ENCODE assay signal across 28 cellular contexts in genomic region chr1:228155596-228156517, GRCh38. TPM values are rescaled to one million over a fixed set of nuclear protein-coding genes. Genes with fewer than 3 reads are reported as not detected.
DNase-seq lines count a peak whose midpoint lies in the region; ATAC-seq and TF ChIP-seq lines count a peak whose summit lies in the region.
"Had no signal": no experiment of that assay in that cellular context is flagged by ENCODE, and none has a peak within 500 bp of the region (broad histone marks: within the 10 kb centered on the region; RNA-seq: fewer than 3 reads in every experiment).

No MANE protein-coding gene starts in this region.

- POLR2A ChIA-PET in RWPE1 (lab: Yijun Ruan, JAX; ENCODE audit: low non-redundant PET) (interaction anchor here (1.2 kb wide), 1 partner anchor 9 kb away, joined by 5 read pairs; no protein-coding TSS in a partner anchor), MCF 10A (lab: Yijun Ruan, JAX) (interaction anchor here (1.2 to 8.9 kb wide), 4 partner anchors 8 to 16 kb away, joined by 4 to 137 read pairs (median 42); partner anchors contain the start of genes GUK1 and IBA57)
- POLR2A ChIA-PET in naive thymus-derived CD8-positive, alpha-beta T cell (lab: Charles Lee), result interaction anchor here (1.2 to 4.1 kb wide), 4 partner anchors 8 to 331 kb away, joined by 4 to 49 read pairs (median 27); partner anchors contain the start of genes GUK1 and IBA57

- no peak for ATAC-seq in natural killer cell treated with Interleukin-12 subunit alpha and Interleukin-12 subunit beta and Interleukin-15 and Interleukin-18, amount 100 ng/mL, for 72 hours
- no peak for ATAC-seq in natural killer cell
- ATAC-seq in naive thymus-derived CD8-positive, alpha-beta T cell, result no peak
- ATAC-seq in HG03108 (IDR thresholded peaks at IDR 0.05; ENCODE audit: unreplicated experiment), result no peak
- ATAC-seq: gastrocnemius medialis, Panc1 had no signal

- peak overlapping the region; percentile 100 for H3K27ac ChIP-seq in RWPE1
- H3K27ac ChIP-seq: ascending aorta, gastrocnemius medialis, HL-60, upper lobe of left lung, WERI-Rb-1 had no signal

- intact Hi-C loops in natural killer cell (cut with micrococcal nuclease), result no loop called here
- intact Hi-C loops in MCF 10A (cut with micrococcal nuclease), result no loop called here

- TF ChIP-seq CTCF in natural killer cell (IDR thresholded peaks at IDR 0.05) (no peak), RWPE1 (conservative IDR thresholded peaks at IDR 0.05; ENCODE audit: low read depth) (no peak), MCF 10A (IDR thresholded peaks at IDR 0.05; ENCODE audit: unreplicated experiment) (no peak)

- no peak overlapping the region for H3K27ac Mint-ChIP-seq in natural killer cell treated with Interleukin-12 subunit alpha and Interleukin-12 subunit beta and Interleukin-15 and Interleukin-18, amount 100 ng/mL, for 72 hours
- no peak overlapping the region for H3K27ac Mint-ChIP-seq in natural killer cell
- H3K27ac Mint-ChIP-seq in naive thymus-derived CD8-positive, alpha-beta T cell, result peak overlapping the region in 9 of 10 donors; percentile 41 to 94 (median 92)
- no peak overlapping the region for H3K27ac Mint-ChIP-seq in MCF 10A (ENCODE audit: low read depth, unreplicated experiment)
- H3K27ac Mint-ChIP-seq: CD14-positive monocyte; naive B cell; stimulated activated effector memory CD8-positive, alpha-beta T cell treated with anti-CD3 and anti-CD28 coated beads, Interleukin-12 subunit alpha, Interleukin-12 subunit beta, amount 100 ng/mL, for 72 hours had no signal

- no TSS peak for BruUV-seq in MCF 10A (replicated peaks; lab: Mats Ljungman, UMichigan)

- CTCF ChIA-PET in RWPE1 (lab: Yijun Ruan, JAX) (interaction anchor here (1.9 kb wide), 1 partner anchor 9 kb away, joined by 6 read pairs; the partner anchor contains the start of gene IBA57), MCF 10A (lab: Yijun Ruan, JAX) (interaction anchor here (0.5 to 5.9 kb wide), 6 partner anchors 9 to 229 kb away, joined by 3 to 63 read pairs (median 4); partner anchors contain the start of gene IBA57)

- peak; percentile 52 for DNase-seq in natural killer cell treated with Interleukin-12 subunit alpha and Interleukin-12 subunit beta and Interleukin-15 and Interleukin-18, amount 100 ng/mL, for 72 hours (ENCODE audit: low spot score)
- DNase-seq in natural killer cell, result no peak
- DNase-seq in RWPE1 (ENCODE audit: low spot score), result no peak
- peak in 1 of 10 donors; percentile 58 for DNase-seq in naive thymus-derived CD8-positive, alpha-beta T cell
- DNase-seq in glomerular visceral epithelial cell (ENCODE audit: extremely low spot score), result no peak
- no peak for DNase-seq in activated CD4-positive, alpha-beta T cell treated with anti-CD3 and anti-CD28 coated beads, Interleukin-2, amount 50 U/mL, for 48 hours
- no peak for DNase-seq in MCF 10A (ENCODE audit: unreplicated experiment)
- DNase-seq: central memory CD4-positive, alpha-beta T cell; dermis blood vessel endothelial cell; gastrocnemius medialis; hippocampal formation; left colon; naive B cell; NCI-H1048; NCI-H1694 treated with DMSO at 0.1 percent for 48 hours; NCI-H526; SIG-M5; SW 1271; T1000; WERI-Rb-1 had no signal

- peaks cover 0 to 9% of the 10 kb centered on the region in 2 donors for H3K4me1 Mint-ChIP-seq in natural killer cell treated with Interleukin-12 subunit alpha and Interleukin-12 subunit beta and Interleukin-15 and Interleukin-18, amount 100 ng/mL, for 72 hours (ENCODE audit: low read depth in 2 of 2)
- H3K4me1 Mint-ChIP-seq in natural killer cell (peaks cover 0 to 11% of the 10 kb centered on the region in 2 donors), MCF 10A (ENCODE audit: insufficient read depth, unreplicated experiment) (peaks cover 22% of the 10 kb centered on the region)
- H3K4me1 Mint-ChIP-seq in naive thymus-derived CD8-positive, alpha-beta T cell, result peaks cover 15 to 44% (median 31%) of the 10 kb centered on the region in 4 donors

- H3K9me3 Mint-ChIP-seq in natural killer cell treated with Interleukin-12 subunit alpha and Interleukin-12 subunit beta and Interleukin-15 and Interleukin-18, amount 100 ng/mL, for 72 hours, result no peaks in the 10 kb centered on the region
- H3K9me3 Mint-ChIP-seq in natural killer cell (no peaks in the 10 kb centered on the region), MCF 10A (ENCODE audit: unreplicated experiment) (no peaks in the 10 kb centered on the region)
- no peaks in the 10 kb centered on the region for H3K9me3 Mint-ChIP-seq in naive thymus-derived CD8-positive, alpha-beta T cell
- H3K9me3 Mint-ChIP-seq: activated T-helper 1 cell treated with anti-CD3 and anti-CD28 coated beads, Interleukin-12 subunit alpha, Interleukin-12 subunit beta, Interleukin-2, Interleukin-4 antibody, amounts not matched to agents 30 ng/mL and 10 ng/mL and 1 ng/mL, durations not matched to agents 14 hours and 24 hours and 36 hours; CD14-positive monocyte; naive B cell; stimulated activated effector memory CD8-positive, alpha-beta T cell treated with anti-CD3 and anti-CD28 coated beads, Interleukin-12 subunit alpha, Interleukin-12 subunit beta, amount 100 ng/mL, for 72 hours had no signal

- H3K27me3 Mint-ChIP-seq in natural killer cell treated with Interleukin-12 subunit alpha and Interleukin-12 subunit beta and Interleukin-15 and Interleukin-18, amount 100 ng/mL, for 72 hours, result no peaks in the 10 kb centered on the region
- H3K27me3 Mint-ChIP-seq in natural killer cell (ENCODE audit: low read depth in 2 of 2), result no peaks in the 10 kb centered on the region
- no peaks in the 10 kb centered on the region for H3K27me3 Mint-ChIP-seq in naive thymus-derived CD8-positive, alpha-beta T cell
- H3K27me3 Mint-ChIP-seq in MCF 10A (ENCODE audit: insufficient read depth, unreplicated experiment), result no peaks in the 10 kb centered on the region

- no peaks in the 10 kb centered on the region for H3K36me3 Mint-ChIP-seq in natural killer cell treated with Interleukin-12 subunit alpha and Interleukin-12 subunit beta and Interleukin-15 and Interleukin-18, amount 100 ng/mL, for 72 hours
- H3K36me3 Mint-ChIP-seq in natural killer cell (no peaks in the 10 kb centered on the region), MCF 10A (ENCODE audit: insufficient read depth, unreplicated experiment) (no peaks in the 10 kb centered on the region)
- H3K36me3 Mint-ChIP-seq in naive thymus-derived CD8-positive, alpha-beta T cell, result no peaks in the 10 kb centered on the region
- H3K36me3 Mint-ChIP-seq: CD14-positive monocyte, naive B cell had no signal

- H3K4me3 Mint-ChIP-seq in natural killer cell treated with Interleukin-12 subunit alpha and Interleukin-12 subunit beta and Interleukin-15 and Interleukin-18, amount 100 ng/mL, for 72 hours, result no peak overlapping the region
- no peak overlapping the region for H3K4me3 Mint-ChIP-seq in natural killer cell
- H3K4me3 Mint-ChIP-seq in naive thymus-derived CD8-positive, alpha-beta T cell, result peak overlapping the region; percentile 59 to 87 (median 72)
- H3K4me3 Mint-ChIP-seq in MCF 10A (ENCODE audit: unreplicated experiment), result no peak overlapping the region
- H3K4me3 Mint-ChIP-seq: activated T-helper 1 cell treated with anti-CD3 and anti-CD28 coated beads, Interleukin-12 subunit alpha, Interleukin-12 subunit beta, Interleukin-2, Interleukin-4 antibody, amounts not matched to agents 30 ng/mL and 10 ng/mL and 1 ng/mL, durations not matched to agents 14 hours and 24 hours and 36 hours; CD14-positive monocyte; naive B cell; stimulated activated effector memory CD8-positive, alpha-beta T cell treated with anti-CD3 and anti-CD28 coated beads, Interleukin-12 subunit alpha, Interleukin-12 subunit beta, amount 100 ng/mL, for 72 hours had no signal

RNA-seq across cellular contexts. Expression of gene GJC2, which starts 6.1 kb away (rescaled TPM):
- total RNA-seq in natural killer cell treated with Interleukin-12 subunit alpha and Interleukin-12 subunit beta and Interleukin-15 and Interleukin-18, amount 100 ng/mL, for 72 hours, result 1 to 10 TPM; 2.1 to 2.2 TPM
- 1 to 10 TPM; 1.0 to 2.2 (median 1.7) TPM for total RNA-seq in natural killer cell
- 1 to 10 TPM; 2.6 to 2.8 TPM for total RNA-seq in naive thymus-derived CD8-positive, alpha-beta T cell
- polyA plus RNA-seq in naive thymus-derived CD8-positive, alpha-beta T cell, result under 1 TPM in 2 of 3 donors, not detected in 1; 0.16 to 0.22 TPM
- 9.0 and 18.5 TPM in 2 replicates for total RNA-seq in MCF 10A (2022)
- polyA plus RNA-seq: CD14-positive monocyte had no signal

RNA-seq across cellular contexts. Expression of gene IBA57, which starts 9.7 kb away (rescaled TPM):
- 1 to 10 TPM; 6.8 to 7.9 TPM for total RNA-seq in natural killer cell treated with Interleukin-12 subunit alpha and Interleukin-12 subunit beta and Interleukin-15 and Interleukin-18, amount 100 ng/mL, for 72 hours
- total RNA-seq in natural killer cell (10 to 100 TPM; 13.3 to 14.1 (median 13.8) TPM), MCF 10A (2022) (12.0 and 16.5 TPM in 2 replicates)
- total RNA-seq in naive thymus-derived CD8-positive, alpha-beta T cell, result 10 to 100 TPM; 11.0 to 12.3 TPM
- 1 to 10 TPM; 3.3 to 4.2 (median 3.4) TPM for polyA plus RNA-seq in naive thymus-derived CD8-positive, alpha-beta T cell

RNA-seq across cellular contexts. Expression of gene GUK1, which starts 15.8 kb away (rescaled TPM):
- total RNA-seq in natural killer cell treated with Interleukin-12 subunit alpha and Interleukin-12 subunit beta and Interleukin-15 and Interleukin-18, amount 100 ng/mL, for 72 hours, result 100 to 1,000 TPM; 296 to 329 TPM
- total RNA-seq in natural killer cell (100 to 1,000 TPM; 292 to 313 (median 308) TPM), MCF 10A (2022) (495 and 510 TPM in 2 replicates)
- 100 to 1,000 TPM; 189 to 202 TPM for total RNA-seq in naive thymus-derived CD8-positive, alpha-beta T cell
- polyA plus RNA-seq in naive thymus-derived CD8-positive, alpha-beta T cell, result 100 to 1,000 TPM; 369 to 466 (median 374) TPM

RNA-seq across cellular contexts. Expression of gene MRPL55, which starts 46.8 kb away (rescaled TPM):
- 10 to 100 TPM; 42.5 to 68.8 TPM for total RNA-seq in natural killer cell treated with Interleukin-12 subunit alpha and Interleukin-12 subunit beta and Interleukin-15 and Interleukin-18, amount 100 ng/mL, for 72 hours
- total RNA-seq in natural killer cell (10 to 100 TPM; 50.0 to 70.6 (median 64.1) TPM), MCF 10A (2022) (85.4 and 111 TPM in 2 replicates)
- total RNA-seq in naive thymus-derived CD8-positive, alpha-beta T cell, result 10 to 100 TPM; 61.9 to 64.8 TPM
- 100 to 1,000 TPM in 2 of 3 donors, 10 to 100 TPM in 1; 96.9 to 130 (median 103) TPM for polyA plus RNA-seq in naive thymus-derived CD8-positive, alpha-beta T cell

RNA-seq across cellular contexts. Expression of gene OBSCN, which starts 52.0 kb away (rescaled TPM):
- total RNA-seq in natural killer cell treated with Interleukin-12 subunit alpha and Interleukin-12 subunit beta and Interleukin-15 and Interleukin-18, amount 100 ng/mL, for 72 hours, result 10 to 100 TPM in 1 of 2 donors, 1 to 10 TPM in 1; 6.4 to 12.3 TPM
- total RNA-seq in natural killer cell (10 to 100 TPM in 2 of 3 donors, 1 to 10 TPM in 1; 9.6 to 30.0 (median 14.3) TPM), MCF 10A (2022) (22.6 and 29.6 TPM in 2 replicates)
- total RNA-seq in naive thymus-derived CD8-positive, alpha-beta T cell, result 100 to 1,000 TPM in 1 of 2 experiments, 10 to 100 TPM in 1; 99.3 to 102 TPM
- polyA plus RNA-seq in naive thymus-derived CD8-positive, alpha-beta T cell, result 1 to 10 TPM in 2 of 3 donors, under 1 TPM in 1; 0.56 to 4.9 (median 2.4) TPM

Comparison
In these comparisons a context has a peak if more than half of its experiments do, and no peak if none do; other contexts are left out.
1. H3K27ac Mint-ChIP-seq: peak in naive thymus-derived CD8-positive, alpha-beta T cell (9 of 10); none in natural killer cell treated with Interleukin-12 subunit alpha and Interleukin-12 subunit beta and Interleukin-15 and Interleukin-18, amount 100 ng/mL, for 72 hours (0 of 2), natural killer cell (0 of 2) and MCF 10A (single experiment).
2. H3K4me3 Mint-ChIP-seq: peak in naive thymus-derived CD8-positive, alpha-beta T cell (10 of 10); none in natural killer cell treated with Interleukin-12 subunit alpha and Interleukin-12 subunit beta and Interleukin-15 and Interleukin-18, amount 100 ng/mL, for 72 hours (single experiment), natural killer cell (single experiment) and MCF 10A (single experiment).